8 cellular contexts compared by ENCODE assay signal in genomic region chr5:95261369-95262175, GRCh38. TPM values are rescaled to one million over a fixed set of nuclear protein-coding genes. Genes with fewer than 3 reads are reported as not detected.
A peak's percentile ranks its signal among the peaks of the same experiment; 100 is the strongest.
DNase-seq lines count a peak whose midpoint lies in the region; ATAC-seq and TF ChIP-seq lines count a peak whose summit lies in the region.

No MANE protein-coding gene starts in this region.

- no peaks in the 10 kb centered on the region for H3K4me1 Mint-ChIP-seq in HFFc6 (ENCODE audit: low read depth)

- H3K27me3 ChIP-seq in SU-DHL-6 (ENCODE audit: low read length) (no peaks in the 10 kb centered on the region), right cardiac atrium (ENCODE audit: control insufficient read depth, insufficient read depth) (no peaks in the 10 kb centered on the region)

- H3K9me3 ChIP-seq in SU-DHL-6 (ENCODE audit: insufficient read depth, low read length): no peaks in the 10 kb centered on the region
- H3K9me3 ChIP-seq in right cardiac atrium (ENCODE audit: control insufficient read depth, low read length): no peaks in the 10 kb centered on the region

- no peak overlapping the region for H3K9ac ChIP-seq in SU-DHL-6 (ENCODE audit: low read length)

- H3K27me3 Mint-ChIP-seq in HFFc6 (ENCODE audit: insufficient read depth): peaks cover 9% of the 10 kb centered on the region

- H3K4me3 ChIP-seq in SU-DHL-6 (ENCODE audit: insufficient read depth, low read length, poor library complexity, severe bottlenecking): no peak overlapping the region
- H3K4me3 ChIP-seq in right cardiac atrium (ENCODE audit: low read length): no peak overlapping the region

- no peak overlapping the region for H2AFZ ChIP-seq in SU-DHL-6 (ENCODE audit: low read depth, low read length, severe bottlenecking)

- TF ChIP-seq CTCF in HFFc6 (IDR thresholded peaks at IDR 0.05): peak; percentile 80
- peak; percentile 30 for TF ChIP-seq CTCF in SU-DHL-6 (IDR thresholded peaks at IDR 0.05; ENCODE audit: insufficient read depth, low read length, poor library complexity, severe bottlenecking)

- H3K36me3 ChIP-seq in SU-DHL-6 (ENCODE audit: low read length): no peaks in the 10 kb centered on the region

- peak; percentile 36 to 57 for ATAC-seq in right cardiac atrium
- no peak for ATAC-seq in GM18909 (IDR thresholded peaks at IDR 0.05; ENCODE audit: poor library complexity, unreplicated experiment)
- ATAC-seq in HG03095 (IDR thresholded peaks at IDR 0.05; ENCODE audit: unreplicated experiment): no peak
- ATAC-seq in HG03565 (IDR thresholded peaks at IDR 0.05; ENCODE audit: unreplicated experiment): no peak

- no peaks in the 10 kb centered on the region for H3F3A ChIP-seq in SU-DHL-6 (ENCODE audit: insufficient read depth)

- H4K20me1 ChIP-seq in SU-DHL-6 (ENCODE audit: low read depth, low read length): no peaks in the 10 kb centered on the region

- H3K36me3 Mint-ChIP-seq in HFFc6 (ENCODE audit: low read depth): no peaks in the 10 kb centered on the region

- H3K4me3 Mint-ChIP-seq in HFFc6: no peak overlapping the region

- DNase-seq in CD1c-positive myeloid dendritic cell (ENCODE audit: extremely low spot score) (peak; percentile 70), HFFc6 (peak; percentile 29), right cardiac atrium (peak in 1 of 3 donors; percentile 16), NCI-H774 (lab: John Stamatoyannopoulos, UW) (no peak)

- 62% methylated on average over 4 of the region's 4 CpGs for WGBS in right cardiac atrium

- no peaks in the 10 kb centered on the region for H3K79me2 ChIP-seq in SU-DHL-6 (ENCODE audit: insufficient read depth, low read length)

- no peak overlapping the region for H3K4me2 ChIP-seq in SU-DHL-6 (ENCODE audit: low read depth, low read length, poor library complexity, severe bottlenecking)

- intact Hi-C loops in right cardiac atrium (cut with DNase I): loop anchor here in 1 of 4 donors (10.0 kb wide), 1 partner anchor 297 kb away; no protein-coding TSS in a partner anchor

- no peaks in the 10 kb centered on the region for H3K4me1 ChIP-seq in right cardiac atrium (ENCODE audit: control insufficient read depth, insufficient read depth, low read length)

- no peak overlapping the region for H3K27ac Mint-ChIP-seq in HFFc6

- no peaks in the 10 kb centered on the region for H3K9me3 Mint-ChIP-seq in HFFc6

- no peaks in the 10 kb centered on the region for H3K9me2 ChIP-seq in SU-DHL-6 (replicated peaks; ENCODE audit: insufficient read depth, low read length)

- no peak overlapping the region for H3K27ac ChIP-seq in SU-DHL-6 (ENCODE audit: low read depth, low read length)
- no peak overlapping the region for H3K27ac ChIP-seq in right cardiac atrium (ENCODE audit: low read length)

RNA-seq across cellular contexts. Expression of gene MCTP1, which starts 23.3 kb away (rescaled TPM):
- total RNA-seq in HFFc6 (2021; fragmentation: NEBNext Ultra II Directional; extraction: Animal tissue kit (Norgen Biotek cat#: 25700)): 1 to 10 TPM; 1.0 to 5.2 (median 3.9) TPM
- 1 to 10 TPM; 4.1 to 5.7 (median 4.9) TPM for total RNA-seq in right cardiac atrium
- 0.84 TPM for polyA plus RNA-seq in right cardiac atrium

Comparison
In these comparisons a context has a peak if more than half of its experiments do, and no peak if none do; other contexts are left out.
1. ATAC-seq: peak in right cardiac atrium (2 of 2); none in GM18909 (single experiment), HG03095 (single experiment) and HG03565 (single experiment).